ENCODE assay signal across 18 cellular contexts in the genomic region with DNA sequence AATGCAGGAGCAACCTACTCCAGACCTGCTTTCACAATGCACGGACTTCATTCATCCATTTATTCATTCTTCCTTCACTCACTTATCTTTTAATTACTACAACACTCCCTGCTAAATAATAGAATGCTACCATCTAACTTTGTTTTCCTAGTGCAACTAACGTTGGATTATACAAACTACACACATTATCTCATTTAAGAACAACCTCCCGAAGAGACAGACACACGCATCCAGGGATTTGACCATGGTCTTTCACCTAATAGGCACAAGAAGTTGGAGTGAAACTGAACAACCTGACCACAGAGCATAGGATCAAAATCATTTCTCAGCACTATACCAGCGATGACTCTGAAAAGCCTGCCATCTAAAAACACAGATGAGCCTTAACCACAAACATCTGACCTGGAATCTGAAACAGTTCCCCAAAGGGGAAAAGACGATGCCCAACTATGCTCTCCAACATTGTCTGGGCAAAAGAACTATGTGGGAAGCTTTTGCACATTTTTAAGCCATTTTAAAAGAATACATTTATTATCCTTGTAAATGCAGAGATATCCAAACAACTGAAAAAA. TPM values are rescaled to one million over a fixed set of nuclear protein-coding genes. Genes with fewer than 3 reads are reported as not detected.
DNase-seq lines count a peak whose midpoint lies in the region; ATAC-seq and TF ChIP-seq lines count a peak whose summit lies in the region.
"Had no signal": no experiment of that assay in that cellular context is flagged by ENCODE, and none has a peak within 500 bp of the region (broad histone marks: within the 10 kb centered on the region; RNA-seq: fewer than 3 reads in every experiment).

No MANE protein-coding gene starts in this region.

- H3K14ac ChIP-seq in mesenchymal stem cell (ENCODE audit: low read length in 2 of 2): no peak overlapping the region

- CTCF ChIA-PET in activated CD4-positive, alpha-beta T cell treated with anti-CD3 and anti-CD28 coated beads, Interleukin-2, amount 10 ng/mL, durations not matched to agents 7 days and 5 days (lab: Charles Lee): no interaction called here
- CTCF ChIA-PET in activated CD8-positive, alpha-beta T cell treated with anti-CD3 and anti-CD28 coated beads, Interleukin-2, amount 10 ng/mL, durations not matched to agents 7 days and 5 days (lab: Charles Lee): no interaction called here

- H3K79me1 ChIP-seq in mesenchymal stem cell (replicated peaks; ENCODE audit: low read length, poor library complexity, severe bottlenecking): peaks cover 6% of the 10 kb centered on the region

- H3K4ac ChIP-seq in mesenchymal stem cell (ENCODE audit: low read depth in 1 of 2, low read length in 2 of 2): no peak overlapping the region

- peak overlapping the region; percentile 29 for H3K9ac ChIP-seq in mesenchymal stem cell (ENCODE audit: low read length)

- H3K4me1 Mint-ChIP-seq in activated CD4-positive, alpha-beta T cell treated with anti-CD3 and anti-CD28 coated beads, Interleukin-2, amount 10 ng/mL, durations not matched to agents 7 days and 5 days: no peaks in the 10 kb centered on the region
- no peaks in the 10 kb centered on the region for H3K4me1 Mint-ChIP-seq in activated CD8-positive, alpha-beta T cell treated with anti-CD3 and anti-CD28 coated beads, Interleukin-2, amount 10 ng/mL, durations not matched to agents 7 days and 5 days (ENCODE audit: low read depth)

- H3K9me3 Mint-ChIP-seq in activated CD4-positive, alpha-beta T cell treated with anti-CD3 and anti-CD28 coated beads, Interleukin-2, amount 10 ng/mL, durations not matched to agents 7 days and 5 days: peaks cover 12% of the 10 kb centered on the region
- H3K9me3 Mint-ChIP-seq in activated CD8-positive, alpha-beta T cell treated with anti-CD3 and anti-CD28 coated beads, Interleukin-2, amount 10 ng/mL, durations not matched to agents 7 days and 5 days (ENCODE audit: insufficient read depth): peaks cover 10% of the 10 kb centered on the region

- ATAC-seq in activated CD8-positive, alpha-beta T cell treated with anti-CD3 and anti-CD28 coated beads, Interleukin-2, amount 10 ng/mL, durations not matched to agents 7 days and 5 days: no peak
- no peak for ATAC-seq in HG03342 (IDR thresholded peaks at IDR 0.05; ENCODE audit: unreplicated experiment)
- ATAC-seq: activated naive CD4-positive, alpha-beta T cell treated with anti-CD3 and anti-CD28 coated beads, Interleukin-2, amount 50 U/mL, for 72 hours; activated T-cell treated with anti-CD3 and anti-CD28 coated beads, Interleukin-2, amount 50 U/mL, for 72 hours had no signal

- H2BK15ac ChIP-seq in mesenchymal stem cell (ENCODE audit: low read depth, poor library complexity, severe bottlenecking): no peak overlapping the region

- in situ Hi-C loops in astrocyte of the spinal cord (cut with HindIII; ENCODE audit: low sequenced_read_pairs): no loop called here

- H4K91ac ChIP-seq in mesenchymal stem cell (ENCODE audit: low read length): no peak overlapping the region

- peak overlapping the region; percentile 77 for H3K27ac ChIP-seq in mesenchymal stem cell (ENCODE audit: low read length, poor library complexity, severe bottlenecking)

- H2BK120ac ChIP-seq in mesenchymal stem cell (ENCODE audit: low read depth, low read length): no peak overlapping the region

- H2AK5ac ChIP-seq in mesenchymal stem cell (ENCODE audit: low read length, severe bottlenecking): peak overlapping the region; percentile 53

- WGBS in mesenchymal stem cell: 71% methylated on average over 5 of the region's 6 CpGs

- H3K27me3 Mint-ChIP-seq in activated CD4-positive, alpha-beta T cell treated with anti-CD3 and anti-CD28 coated beads, Interleukin-2, amount 10 ng/mL, durations not matched to agents 7 days and 5 days: no peaks in the 10 kb centered on the region
- H3K27me3 Mint-ChIP-seq in activated CD8-positive, alpha-beta T cell treated with anti-CD3 and anti-CD28 coated beads, Interleukin-2, amount 10 ng/mL, durations not matched to agents 7 days and 5 days (ENCODE audit: low read depth): no peaks in the 10 kb centered on the region

- H3K4me3 ChIP-seq in astrocyte of the spinal cord (ENCODE audit: low read depth, low read length) (no peak overlapping the region), mesenchymal stem cell (ENCODE audit: insufficient read depth in 1 of 2, low read depth in 1 of 2, low read length in 2 of 2) (peak overlapping the region in 1 of 2 experiments; percentile 20)

- no peak overlapping the region for H3K27ac Mint-ChIP-seq in activated CD4-positive, alpha-beta T cell treated with anti-CD3 and anti-CD28 coated beads, Interleukin-2, amount 10 ng/mL, durations not matched to agents 7 days and 5 days
- H3K27ac Mint-ChIP-seq in activated CD8-positive, alpha-beta T cell treated with anti-CD3 and anti-CD28 coated beads, Interleukin-2, amount 10 ng/mL, durations not matched to agents 7 days and 5 days: no peak overlapping the region
- H3K27ac Mint-ChIP-seq: activated naive CD4-positive, alpha-beta T cell treated with anti-CD3 and anti-CD28 coated beads, Interleukin-2, amount 50 U/mL, for 72 hours; activated T-cell treated with anti-CD3 and anti-CD28 coated beads, Interleukin-2, amount 50 U/mL, for 72 hours had no signal

- peaks cover 4% of the 10 kb centered on the region for H3K9me3 ChIP-seq in mesenchymal stem cell (ENCODE audit: control insufficient read depth, low read length)

- POLR2A ChIA-PET in activated CD4-positive, alpha-beta T cell treated with anti-CD3 and anti-CD28 coated beads, Interleukin-2, amount 10 ng/mL, durations not matched to agents 7 days and 5 days (lab: Charles Lee): no interaction called here
- POLR2A ChIA-PET in activated CD8-positive, alpha-beta T cell treated with anti-CD3 and anti-CD28 coated beads, Interleukin-2, amount 10 ng/mL, durations not matched to agents 7 days and 5 days (lab: Charles Lee): no interaction called here

- no peaks in the 10 kb centered on the region for H3K36me3 ChIP-seq in mesenchymal stem cell (ENCODE audit: control insufficient read depth in 1 of 2, insufficient read depth in 2 of 2, low read depth in 1 of 2, low read length in 2 of 2)

- H3K36me3 Mint-ChIP-seq in activated CD4-positive, alpha-beta T cell treated with anti-CD3 and anti-CD28 coated beads, Interleukin-2, amount 10 ng/mL, durations not matched to agents 7 days and 5 days (ENCODE audit: low read depth): no peaks in the 10 kb centered on the region
- H3K36me3 Mint-ChIP-seq in activated CD8-positive, alpha-beta T cell treated with anti-CD3 and anti-CD28 coated beads, Interleukin-2, amount 10 ng/mL, durations not matched to agents 7 days and 5 days (ENCODE audit: low read depth): no peaks in the 10 kb centered on the region

- H2BK5ac ChIP-seq in mesenchymal stem cell (ENCODE audit: low read depth, low read length, poor library complexity, severe bottlenecking): no peak overlapping the region

- H3K4me1 ChIP-seq in mesenchymal stem cell (ENCODE audit: control insufficient read depth, insufficient read depth, low read depth, low read length): no peaks in the 10 kb centered on the region

- no peak overlapping the region for H3K4me2 ChIP-seq in mesenchymal stem cell (ENCODE audit: low read length, poor library complexity, severe bottlenecking)

- DNase-seq in AG08396 (ENCODE audit: low spot score) (peak; percentile 19), M059J (ENCODE audit: low read depth) (peak; percentile 75), astrocyte of the spinal cord (ENCODE audit: low read depth, low spot score) (peak; percentile 76), mesenchymal stem cell (no peak), amygdala (lab: John Stamatoyannopoulos, UW) (no peak)
- no peak for DNase-seq in activated CD4-positive, alpha-beta T cell treated with anti-CD3 and anti-CD28 coated beads, Interleukin-2, amount 10 ng/mL, durations not matched to agents 7 days and 5 days
- no peak for DNase-seq in activated CD8-positive, alpha-beta T cell treated with anti-CD3 and anti-CD28 coated beads, Interleukin-2, amount 10 ng/mL, durations not matched to agents 7 days and 5 days
- DNase-seq: activated CD4-positive, CD25-positive, alpha-beta regulatory T cell; activated T-cell treated with anti-CD3 and anti-CD28 coated beads, Interleukin-2, amount 50 U/mL, for 72 hours; DMS79 treated with DMSO at 0.1 percent for 48 hours; KG1; NCI-H1092; NCI-H2081 treated with DMSO at 0.1 percent for 48 hours; NCI-H524 treated with DMSO at 0.1 percent for 48 hours; stimulated activated CD8-positive, alpha-beta memory T cell treated with anti-CD3 and anti-CD28 coated beads, Interleukin-4, amount 100 ng/mL, for 48 hours had no signal

- no peak overlapping the region for H3K23ac ChIP-seq in mesenchymal stem cell (ENCODE audit: low read length in 2 of 2)

- H3K27me3 ChIP-seq in mesenchymal stem cell (ENCODE audit: control insufficient read depth in 1 of 2, insufficient read depth in 1 of 2, low read length in 2 of 2): no peaks in the 10 kb centered on the region

- H2AFZ ChIP-seq in mesenchymal stem cell (ENCODE audit: low read depth, low read length): no peak overlapping the region

- H4K8ac ChIP-seq in mesenchymal stem cell (ENCODE audit: low read length): no peak overlapping the region

- no peak overlapping the region for H3K18ac ChIP-seq in mesenchymal stem cell (ENCODE audit: low read depth in 1 of 2, low read length in 2 of 2)

- H3K4me3 Mint-ChIP-seq in activated CD4-positive, alpha-beta T cell treated with anti-CD3 and anti-CD28 coated beads, Interleukin-2, amount 10 ng/mL, durations not matched to agents 7 days and 5 days: no peak overlapping the region
- H3K4me3 Mint-ChIP-seq in activated CD8-positive, alpha-beta T cell treated with anti-CD3 and anti-CD28 coated beads, Interleukin-2, amount 10 ng/mL, durations not matched to agents 7 days and 5 days: no peak overlapping the region
- H3K4me3 Mint-ChIP-seq: activated T-cell treated with anti-CD3 and anti-CD28 coated beads, Interleukin-2, amount 50 U/mL, for 72 hours had no signal

- TF ChIP-seq CTCF in astrocyte of the spinal cord (IDR thresholded peaks at IDR 0.05; ENCODE audit: low read depth, low read length): no peak

- H2BK12ac ChIP-seq in mesenchymal stem cell (ENCODE audit: low read length in 2 of 2): no peak overlapping the region

RNA-seq across cellular contexts. Expression of a gene that starts 21.0 kb away (rescaled TPM):
- 1.5 and 3.1 TPM in 2 replicates for total RNA-seq in M059J (2014; rRNA removed; shearing (Covaris generic))
- not detected for polyA plus RNA-seq in mesenchymal stem cell (2013, experiment 1 of 2)
- not detected for polyA plus RNA-seq in mesenchymal stem cell (2013, experiment 2 of 2)
- not detected for total RNA-seq in activated CD4-positive, alpha-beta T cell treated with anti-CD3 and anti-CD28 coated beads, Interleukin-2, amount 10 ng/mL, durations not matched to agents 7 days and 5 days
- not detected for total RNA-seq in activated CD8-positive, alpha-beta T cell treated with anti-CD3 and anti-CD28 coated beads, Interleukin-2, amount 10 ng/mL, durations not matched to agents 7 days and 5 days
- total RNA-seq: activated naive CD4-positive, alpha-beta T cell treated with anti-CD3 and anti-CD28 coated beads, Interleukin-2, amount 50 U/mL, for 72 hours; activated T-cell treated with anti-CD3 and anti-CD28 coated beads, Interleukin-2, amount 50 U/mL, for 72 hours; T-helper 2 cell treated with Interferon-gamma antibody and Interleukin-4, amounts not matched to agents 100 ng/mL and 5 ng/mL, for 36 hours had no signal

Comparison
In these comparisons a context has a peak if more than half of its experiments do, and no peak if none do; other contexts are left out.
1. DNase-seq: peak in AG08396 (single experiment), M059J (single experiment) and astrocyte of the spinal cord (single experiment); none in mesenchymal stem cell (single experiment), activated CD4-positive, alpha-beta T cell treated with anti-CD3 and anti-CD28 coated beads, Interleukin-2, amount 10 ng/mL, durations not matched to agents 7 days and 5 days (single experiment), activated CD8-positive, alpha-beta T cell treated with anti-CD3 and anti-CD28 coated beads, Interleukin-2, amount 10 ng/mL, durations not matched to agents 7 days and 5 days (single experiment) and amygdala (0 of 56).